ENCODE assay signal across 15 cellular contexts in genomic region chr3:191455257-191455952, GRCh38. TPM values are rescaled to one million over a fixed set of nuclear protein-coding genes. Genes with fewer than 3 reads are reported as not detected.
A peak's percentile ranks its signal among the peaks of the same experiment; 100 is the strongest.
DNase-seq lines count a peak whose midpoint lies in the region; ATAC-seq and TF ChIP-seq lines count a peak whose summit lies in the region.
"Had no signal": no experiment of that assay in that cellular context is flagged by ENCODE, and none has a peak within 500 bp of the region (broad histone marks: within the 10 kb centered on the region; RNA-seq: fewer than 3 reads in every experiment).

No MANE protein-coding gene starts in this region.

- ATAC-seq in GM18508 (IDR thresholded peaks at IDR 0.05; ENCODE audit: insufficient read depth, unreplicated experiment) (peak; percentile 79), GM21515 (IDR thresholded peaks at IDR 0.05; ENCODE audit: unreplicated experiment) (peak; percentile 82), HG03097 (IDR thresholded peaks at IDR 0.05; ENCODE audit: low FRiP score, unreplicated experiment) (peak; percentile 89)

- H3K4me3 ChIP-seq in PC-9: no peak overlapping the region
- no peak overlapping the region for H3K4me3 ChIP-seq in HAP-1
- no peak overlapping the region for H3K4me3 ChIP-seq in coronary artery
- H3K4me3 ChIP-seq: BLaER1 had no signal

- H3K79me2 ChIP-seq in PC-9 (ENCODE audit: low read depth): no peaks in the 10 kb centered on the region

- H3K27me3 ChIP-seq in PC-9 (ENCODE audit: insufficient read depth, low read depth): no peaks in the 10 kb centered on the region
- H3K27me3 ChIP-seq in HAP-1 (ENCODE audit: low read depth): no peaks in the 10 kb centered on the region
- H3K27me3 ChIP-seq: BLaER1 had no signal

- DNase-seq in PC-9: no peak
- no peak for DNase-seq in HAP-1 (ENCODE audit: low spot score in 2 of 2)
- no peak for DNase-seq in GM19238 (ENCODE audit: insufficient read length, low spot score)
- DNase-seq in coronary artery (ENCODE audit: low spot score): no peak
- no peak for DNase-seq in A172 (ENCODE audit: low spot score)
- DNase-seq: activated naive CD8-positive, alpha-beta T cell treated with anti-CD3 and anti-CD28 coated beads, Interleukin-2, amount 10 ng/mL, durations not matched to agents 7 days and 5 days; NCI-H226; RPMI8226; stimulated activated CD4-positive, alpha-beta T cell treated with anti-CD3 and anti-CD28 coated beads, Interleukin-2, amount 100 ng/mL, for 48 hours had no signal

- H4K20me1 ChIP-seq in PC-9 (ENCODE audit: insufficient read depth): no peaks in the 10 kb centered on the region
- H4K20me1 ChIP-seq: BLaER1 had no signal

- no peaks in the 10 kb centered on the region for H3K9me2 ChIP-seq in PC-9 (ENCODE audit: insufficient read depth)

- H3K36me3 ChIP-seq in PC-9 (ENCODE audit: low read depth) (no peaks in the 10 kb centered on the region), HAP-1 (replicated peaks) (no peaks in the 10 kb centered on the region)
- H3K36me3 ChIP-seq: BLaER1 had no signal

- POLR2A ChIA-PET in PC-9 (lab: Charles Lee; ENCODE audit: unreplicated experiment): no interaction called here

- H3K4me2 ChIP-seq in PC-9: peak overlapping the region; percentile 27
- H3K4me2 ChIP-seq: BLaER1 had no signal

- BruUV-seq in PC-9 (replicated peaks; lab: Mats Ljungman, UMichigan): no TSS peak

- H3K27ac ChIP-seq in PC-9: no peak overlapping the region
- no peak overlapping the region for H3K27ac ChIP-seq in coronary artery
- H3K27ac ChIP-seq: BLaER1 had no signal

- H3K4me1 ChIP-seq in PC-9 (replicated peaks; ENCODE audit: insufficient read depth) (no peaks in the 10 kb centered on the region), HAP-1 (no peaks in the 10 kb centered on the region)
- H3K4me1 ChIP-seq: BLaER1 had no signal

- H2AFZ ChIP-seq in PC-9: no peak overlapping the region

- H3K9me3 ChIP-seq in PC-9 (ENCODE audit: insufficient read depth, low read depth) (no peaks in the 10 kb centered on the region), HAP-1 (no peaks in the 10 kb centered on the region)
- H3K9me3 ChIP-seq: BLaER1 had no signal

- intact Hi-C loops in PC-9 (cut with micrococcal nuclease; ENCODE audit: unreplicated experiment): no loop called here

- no peak for TF ChIP-seq CTCF in PC-9 (conservative IDR thresholded peaks at IDR 0.05)
- TF ChIP-seq CTCF in coronary artery (IDR thresholded peaks at IDR 0.05): no peak

- in situ Hi-C loops in HAP-1 (cut with MboI; ENCODE audit: low sequenced_read_pairs): no loop called here

- H3F3A ChIP-seq in PC-9 (ENCODE audit: insufficient read depth, low read depth): no peaks in the 10 kb centered on the region

- CTCF ChIA-PET in PC-9 (lab: Charles Lee): no interaction called here

RNA-seq across cellular contexts. Expression of gene PYDC2, which starts 5.6 kb away (rescaled TPM):
- not detected in 2 replicates for total RNA-seq in PC-9 (2021)
- not detected in 2 replicates for total RNA-seq in A172 (2014; rRNA removed; shearing (Covaris generic))
- total RNA-seq: activated CD8-positive, alpha-beta memory T cell treated with anti-CD3 and anti-CD28 coated beads for 36 hours; activated naive CD8-positive, alpha-beta T cell treated with anti-CD3 and anti-CD28 coated beads, Interleukin-2, amount 10 ng/mL, durations not matched to agents 7 days and 5 days; chondrocyte had no signal
